Comparison of ENCODE assay signal across 2 cellular contexts in genomic region chr4:20271954-20272353, GRCh38.
TF ChIP-seq lines count a peak whose summit lies in the region.

No MANE protein-coding gene starts in this region.

TF ChIP-seq in SK-N-SH, 30 proteins besides CTCF, POLR2A, EP300 and RAD21 (continued from another document):
- no peak for TF ChIP-seq REST (IDR thresholded peaks at IDR 0.05; ENCODE audit: low read depth, low read length)
- TF ChIP-seq TEAD4 (IDR thresholded peaks at IDR 0.05; ENCODE audit: borderline replicate concordance, insufficient read depth) = no peak
- no peak for TF ChIP-seq TAF1 (IDR thresholded peaks at IDR 0.05; ENCODE audit: borderline replicate concordance, low read depth, low read length)
- TF ChIP-seq RFX5 (IDR thresholded peaks at IDR 0.05; ENCODE audit: low read length) = no peak
- TF ChIP-seq, protein P1, sequence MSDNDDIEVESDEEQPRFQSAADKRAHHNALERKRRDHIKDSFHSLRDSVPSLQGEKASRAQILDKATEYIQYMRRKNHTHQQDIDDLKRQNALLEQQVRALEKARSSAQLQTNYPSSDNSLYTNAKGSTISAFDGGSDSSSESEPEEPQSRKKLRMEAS (IDR thresholded peaks at IDR 0.05; ENCODE audit: low read depth) = no peak
- no peak for TF ChIP-seq RXRA (IDR thresholded peaks at IDR 0.05; ENCODE audit: borderline replicate concordance, low read depth)
- no peak for TF ChIP-seq SMC3 (IDR thresholded peaks at IDR 0.05; ENCODE audit: low read depth, low read length)
- TF ChIP-seq PBX3 (IDR thresholded peaks at IDR 0.05) = no peak
- TF ChIP-seq RCOR1 (IDR thresholded peaks at IDR 0.05; ENCODE audit: low read length) = no peak
- TF ChIP-seq GATA2 (CRISPR knock-in tag; IDR thresholded peaks at IDR 0.05) = no peak
- no peak for TF ChIP-seq JUND (IDR thresholded peaks at IDR 0.05)
- TF ChIP-seq, protein P2, sequence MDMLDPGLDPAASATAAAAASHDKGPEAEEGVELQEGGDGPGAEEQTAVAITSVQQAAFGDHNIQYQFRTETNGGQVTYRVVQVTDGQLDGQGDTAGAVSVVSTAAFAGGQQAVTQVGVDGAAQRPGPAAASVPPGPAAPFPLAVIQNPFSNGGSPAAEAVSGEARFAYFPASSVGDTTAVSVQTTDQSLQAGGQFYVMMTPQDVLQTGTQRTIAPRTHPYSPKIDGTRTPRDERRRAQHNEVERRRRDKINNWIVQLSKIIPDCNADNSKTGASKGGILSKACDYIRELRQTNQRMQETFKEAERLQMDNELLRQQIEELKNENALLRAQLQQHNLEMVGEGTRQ (IDR thresholded peaks at IDR 0.05; ENCODE audit: borderline replicate concordance, low read depth, low read length) = no peak
- TF ChIP-seq NFIC (IDR thresholded peaks at IDR 0.05; ENCODE audit: borderline replicate concordance) = no peak

TF ChIP-seq in GM23338, 12 proteins besides CTCF, POLR2A, EP300 and RAD21 (continued from another document):
- TF ChIP-seq, protein P3, sequence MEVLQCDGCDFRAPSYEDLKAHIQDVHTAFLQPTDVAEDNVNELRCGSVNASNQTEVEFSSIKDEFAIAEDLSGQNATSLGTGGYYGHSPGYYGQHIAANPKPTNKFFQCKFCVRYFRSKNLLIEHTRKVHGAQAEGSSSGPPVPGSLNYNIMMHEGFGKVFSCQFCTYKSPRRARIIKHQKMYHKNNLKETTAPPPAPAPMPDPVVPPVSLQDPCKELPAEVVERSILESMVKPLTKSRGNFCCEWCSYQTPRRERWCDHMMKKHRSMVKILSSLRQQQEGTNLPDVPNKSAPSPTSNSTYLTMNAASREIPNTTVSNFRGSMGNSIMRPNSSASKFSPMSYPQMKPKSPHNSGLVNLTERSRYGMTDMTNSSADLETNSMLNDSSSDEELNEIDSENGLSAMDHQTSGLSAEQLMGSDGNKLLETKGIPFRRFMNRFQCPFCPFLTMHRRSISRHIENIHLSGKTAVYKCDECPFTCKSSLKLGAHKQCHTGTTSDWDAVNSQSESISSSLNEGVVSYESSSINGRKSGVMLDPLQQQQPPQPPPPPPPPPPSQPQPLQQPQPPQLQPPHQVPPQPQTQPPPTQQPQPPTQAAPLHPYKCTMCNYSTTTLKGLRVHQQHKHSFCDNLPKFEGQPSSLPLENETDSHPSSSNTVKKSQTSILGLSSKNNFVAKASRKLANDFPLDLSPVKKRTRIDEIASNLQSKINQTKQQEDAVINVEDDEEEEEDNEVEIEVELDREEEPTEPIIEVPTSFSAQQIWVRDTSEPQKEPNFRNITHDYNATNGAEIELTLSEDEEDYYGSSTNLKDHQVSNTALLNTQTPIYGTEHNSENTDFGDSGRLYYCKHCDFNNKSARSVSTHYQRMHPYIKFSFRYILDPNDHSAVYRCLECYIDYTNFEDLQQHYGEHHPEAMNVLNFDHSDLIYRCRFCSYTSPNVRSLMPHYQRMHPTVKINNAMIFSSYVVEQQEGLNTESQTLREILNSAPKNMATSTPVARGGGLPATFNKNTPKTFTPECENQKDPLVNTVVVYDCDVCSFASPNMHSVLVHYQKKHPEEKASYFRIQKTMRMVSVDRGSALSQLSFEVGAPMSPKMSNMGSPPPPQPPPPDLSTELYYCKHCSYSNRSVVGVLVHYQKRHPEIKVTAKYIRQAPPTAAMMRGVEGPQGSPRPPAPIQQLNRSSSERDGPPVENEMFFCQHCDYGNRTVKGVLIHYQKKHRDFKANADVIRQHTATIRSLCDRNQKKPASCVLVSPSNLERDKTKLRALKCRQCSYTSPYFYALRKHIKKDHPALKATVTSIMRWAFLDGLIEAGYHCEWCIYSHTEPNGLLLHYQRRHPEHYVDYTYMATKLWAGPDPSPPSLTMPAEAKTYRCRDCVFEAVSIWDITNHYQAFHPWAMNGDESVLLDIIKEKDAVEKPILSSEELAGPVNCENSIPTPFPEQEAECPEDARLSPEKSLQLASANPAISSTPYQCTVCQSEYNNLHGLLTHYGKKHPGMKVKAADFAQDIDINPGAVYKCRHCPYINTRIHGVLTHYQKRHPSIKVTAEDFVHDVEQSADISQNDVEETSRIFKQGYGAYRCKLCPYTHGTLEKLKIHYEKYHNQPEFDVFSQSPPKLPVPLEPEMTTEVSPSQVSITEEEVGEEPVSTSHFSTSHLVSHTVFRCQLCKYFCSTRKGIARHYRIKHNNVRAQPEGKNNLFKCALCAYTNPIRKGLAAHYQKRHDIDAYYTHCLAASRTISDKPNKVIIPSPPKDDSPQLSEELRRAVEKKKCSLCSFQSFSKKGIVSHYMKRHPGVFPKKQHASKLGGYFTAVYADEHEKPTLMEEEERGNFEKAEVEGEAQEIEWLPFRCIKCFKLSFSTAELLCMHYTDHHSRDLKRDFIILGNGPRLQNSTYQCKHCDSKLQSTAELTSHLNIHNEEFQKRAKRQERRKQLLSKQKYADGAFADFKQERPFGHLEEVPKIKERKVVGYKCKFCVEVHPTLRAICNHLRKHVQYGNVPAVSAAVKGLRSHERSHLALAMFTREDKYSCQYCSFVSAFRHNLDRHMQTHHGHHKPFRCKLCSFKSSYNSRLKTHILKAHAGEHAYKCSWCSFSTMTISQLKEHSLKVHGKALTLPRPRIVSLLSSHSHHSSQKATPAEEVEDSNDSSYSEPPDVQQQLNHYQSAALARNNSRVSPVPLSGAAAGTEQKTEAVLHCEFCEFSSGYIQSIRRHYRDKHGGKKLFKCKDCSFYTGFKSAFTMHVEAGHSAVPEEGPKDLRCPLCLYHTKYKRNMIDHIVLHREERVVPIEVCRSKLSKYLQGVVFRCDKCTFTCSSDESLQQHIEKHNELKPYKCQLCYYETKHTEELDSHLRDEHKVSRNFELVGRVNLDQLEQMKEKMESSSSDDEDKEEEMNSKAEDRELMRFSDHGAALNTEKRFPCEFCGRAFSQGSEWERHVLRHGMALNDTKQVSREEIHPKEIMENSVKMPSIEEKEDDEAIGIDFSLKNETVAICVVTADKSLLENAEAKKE (CRISPR knock-in tag; IDR thresholded peaks at IDR 0.05) = no peak
- TF ChIP-seq REST (IDR thresholded peaks at IDR 0.05; ENCODE audit: unreplicated experiment) (no peak), JUNB (IDR thresholded peaks at IDR 0.05; ENCODE audit: unreplicated experiment) (no peak), NANOG (IDR thresholded peaks at IDR 0.05; ENCODE audit: borderline replicate concordance) (no peak)
TF ChIP-seq in GM23338: peak in this region for 0.
